Comparison of ENCODE assay signal across 10 cellular contexts in genomic region chr14:22333408-22334274, GRCh38.
DNase-seq lines count a peak whose midpoint lies in the region; ATAC-seq, FAIRE-seq and TF ChIP-seq lines count a peak whose summit lies in the region.
"Had no signal": no experiment of that assay in that cellular context is flagged by ENCODE, and none has a peak within 500 bp of the region (broad histone marks: within the 10 kb centered on the region; RNA-seq: fewer than 3 reads in every experiment).

No MANE protein-coding gene starts in this region.

- no peak for ATAC-seq in heart right ventricle

- DNase-seq in GM04504 (ENCODE audit: low read depth) = peak; percentile 8
- peak in 2 of 3 experiments; percentile 50 to 78 for DNase-seq in NCI-H1417 (lab: John Stamatoyannopoulos, UW)
- peak; percentile 52 for DNase-seq in myocyte (ENCODE audit: low read depth)
- no peak for DNase-seq in right atrium auricular region (ENCODE audit: low spot score)
- no peak for DNase-seq in heart right ventricle
- DNase-seq in activated T-cell treated with anti-CD3 and anti-CD28 coated beads for 4 hours = no peak
- DNase-seq in D721Med (ENCODE audit: insufficient read length, low spot score) = no peak
- DNase-seq: activated CD4-positive, alpha-beta T cell treated with anti-CD3 and anti-CD28 coated beads for 1 hour had no signal

- H3K36me3 ChIP-seq in right atrium auricular region (no peaks in the 10 kb centered on the region), heart right ventricle (no peaks in the 10 kb centered on the region)
- H3K36me3 ChIP-seq: esophagus muscularis mucosa had no signal

- TF ChIP-seq CTCF in right atrium auricular region (IDR thresholded peaks at IDR 0.05) (no peak), heart right ventricle (IDR thresholded peaks at IDR 0.05) (no peak), D721Med (IDR thresholded peaks at IDR 0.05; ENCODE audit: insufficient read depth, missing control alignments) (no peak)

- H3K4me3 ChIP-seq in right atrium auricular region (no peak overlapping the region), heart right ventricle (no peak overlapping the region)
- H3K4me3 ChIP-seq: esophagus muscularis mucosa had no signal

- H3K27me3 ChIP-seq in right atrium auricular region = no peaks in the 10 kb centered on the region
- no peaks in the 10 kb centered on the region for H3K27me3 ChIP-seq in heart right ventricle
- H3K27me3 ChIP-seq: esophagus muscularis mucosa had no signal

- H3K4me1 ChIP-seq in right atrium auricular region = no peaks in the 10 kb centered on the region
- peaks cover 0 to 14% (median 11%) of the 10 kb centered on the region in 9 donors for H3K4me1 ChIP-seq in heart right ventricle

- WGBS in heart right ventricle, 2 donors = 65 to 67% methylated on average over 6 of the region's 6 CpGs

- H3K27ac ChIP-seq in cingulate gyrus (ENCODE audit: low read depth, low read length) (peak overlapping the region; percentile 26), right atrium auricular region (no peak overlapping the region), heart right ventricle (no peak overlapping the region)
- H3K27ac ChIP-seq: esophagus muscularis mucosa had no signal

- no peak for FAIRE-seq in D721Med (lab: Jason Lieb, UNC)

- intact Hi-C loops in heart right ventricle (cut with DNase I) = no loop called here

- H3K9me3 ChIP-seq in right atrium auricular region = peaks cover 0 to 12% of the 10 kb centered on the region in 2 donors
- H3K9me3 ChIP-seq in heart right ventricle = peaks cover 0 to 17% (median 5%) of the 10 kb centered on the region in 11 donors

Comparison
In these comparisons a context has a peak if more than half of its experiments do, and no peak if none do; other contexts are left out.
1. DNase-seq: peak in GM04504 (single experiment), NCI-H1417 (2 of 3) and myocyte (single experiment); none in right atrium auricular region (single experiment), heart right ventricle (0 of 2), activated T-cell treated with anti-CD3 and anti-CD28 coated beads for 4 hours (single experiment) and D721Med (single experiment).